ENCODE assay signal across 22 cellular contexts in genomic region chr1:233389867-233390266, GRCh38.
DNase-seq lines count a peak whose midpoint lies in the region; ATAC-seq and TF ChIP-seq lines count a peak whose summit lies in the region.
"Had no signal": no experiment of that assay in that cellular context is flagged by ENCODE, and none has a peak within 500 bp of the region (broad histone marks: within the 10 kb centered on the region; RNA-seq: fewer than 3 reads in every experiment).

No MANE protein-coding gene starts in this region.

- TF ChIP-seq CTCF in OCI-LY3 (IDR thresholded peaks at IDR 0.05; ENCODE audit: low read depth, low read length) (peak; percentile 13; the same call in 1 of the 2 replicates), nephron (IDR thresholded peaks at IDR 0.05; ENCODE audit: unreplicated experiment in 3 of 3) (no peak)

- peak overlapping the region in 2 of 3 experiments; percentile 7 to 38 for H3K27ac Mint-ChIP-seq in nephron
- H3K27ac Mint-ChIP-seq in activated CD8-positive, alpha-beta T cell treated with anti-CD3 and anti-CD28 coated beads, Interleukin-2, amount 10 ng/mL, durations not matched to agents 7 days and 5 days = no peak overlapping the region
- H3K27ac Mint-ChIP-seq: HFFc6; T-helper 1 cell treated with Interleukin-12 subunit alpha and Interleukin-12 subunit beta and Interleukin-4 antibody, amounts not matched to agents 30 μg/mL and 1 μg/mL, for 36 hours had no signal

- no peaks in the 10 kb centered on the region for H4K20me1 ChIP-seq in OCI-LY3 (ENCODE audit: insufficient read depth, low read length)

- no peak overlapping the region for H2AFZ ChIP-seq in OCI-LY3 (ENCODE audit: low read depth, low read length)
- H2AFZ ChIP-seq: PC-9 had no signal

- peaks cover 6% of the 10 kb centered on the region for H3K27me3 Mint-ChIP-seq in nephron (ENCODE audit: low read depth)
- peaks cover 24% of the 10 kb centered on the region for H3K27me3 Mint-ChIP-seq in activated CD8-positive, alpha-beta T cell treated with anti-CD3 and anti-CD28 coated beads, Interleukin-2, amount 10 ng/mL, durations not matched to agents 7 days and 5 days (ENCODE audit: low read depth)

- ATAC-seq in left cardiac atrium = no peak
- ATAC-seq in activated CD8-positive, alpha-beta T cell treated with anti-CD3 and anti-CD28 coated beads, Interleukin-2, amount 10 ng/mL, durations not matched to agents 7 days and 5 days = no peak
- ATAC-seq: HepG2 had no signal

- no peak overlapping the region for H3K4me2 ChIP-seq in OCI-LY3 (ENCODE audit: low read length)
- H3K4me2 ChIP-seq: PC-9 had no signal

- H3K4me1 ChIP-seq in OCI-LY3 (ENCODE audit: low read length) = no peaks in the 10 kb centered on the region

- H3K9ac ChIP-seq in OCI-LY3 (ENCODE audit: low read length) = no peak overlapping the region

- intact Hi-C loops in left cardiac atrium (cut with DNase I) = no loop called here

- peak; percentile 50 for DNase-seq in NCI-H146 (lab: John Stamatoyannopoulos, UW)
- no peak for DNase-seq in NCI-H146 treated with DMSO at 0.1 percent for 48 hours (lab: John Stamatoyannopoulos, UW; ENCODE audit: unreplicated experiment)
- peak; percentile 66 for DNase-seq in NCI-H1694 treated with DMSO at 0.1 percent for 48 hours (lab: John Stamatoyannopoulos, UW)
- DNase-seq in left cardiac atrium = no peak
- no peak for DNase-seq in activated CD8-positive, alpha-beta T cell treated with anti-CD3 and anti-CD28 coated beads, Interleukin-2, amount 10 ng/mL, durations not matched to agents 7 days and 5 days
- no peak for DNase-seq in NOMO-1 (lab: John Stamatoyannopoulos, UW; ENCODE audit: unreplicated experiment in 2 of 2)
- DNase-seq: AML-193, DND-41, HFFc6, KG1, NCI-H2081, NCI-H226, NCI-H526 treated with DMSO at 0.1 percent for 48 hours, PC-9, SIG-M5 had no signal

- POLR2A ChIA-PET in activated CD8-positive, alpha-beta T cell treated with anti-CD3 and anti-CD28 coated beads, Interleukin-2, amount 10 ng/mL, durations not matched to agents 7 days and 5 days (lab: Charles Lee) = no interaction called here

- no peak overlapping the region for H3K4me3 Mint-ChIP-seq in nephron
- no peak overlapping the region for H3K4me3 Mint-ChIP-seq in activated CD8-positive, alpha-beta T cell treated with anti-CD3 and anti-CD28 coated beads, Interleukin-2, amount 10 ng/mL, durations not matched to agents 7 days and 5 days
- H3K4me3 Mint-ChIP-seq: HFFc6; T-helper 1 cell treated with Interleukin-12 subunit alpha and Interleukin-12 subunit beta and Interleukin-4 antibody, amounts not matched to agents 30 μg/mL and 1 μg/mL, for 36 hours had no signal

- H3K27ac ChIP-seq in OCI-LY3 (ENCODE audit: low read length) = no peak overlapping the region
- H3K27ac ChIP-seq: 22Rv1, C4-2B, PC-9, RWPE1 had no signal

- peaks cover 30% of the 10 kb centered on the region for H3K27me3 ChIP-seq in OCI-LY3 (ENCODE audit: low read depth, low read length)

- H3K9me3 ChIP-seq in OCI-LY3 (ENCODE audit: insufficient read depth, low read length) = no peaks in the 10 kb centered on the region

- H3K36me3 Mint-ChIP-seq in nephron (ENCODE audit: low read depth) = no peaks in the 10 kb centered on the region
- no peaks in the 10 kb centered on the region for H3K36me3 Mint-ChIP-seq in activated CD8-positive, alpha-beta T cell treated with anti-CD3 and anti-CD28 coated beads, Interleukin-2, amount 10 ng/mL, durations not matched to agents 7 days and 5 days (ENCODE audit: low read depth)

- no peaks in the 10 kb centered on the region for H3K36me3 ChIP-seq in OCI-LY3 (replicated peaks; ENCODE audit: low read depth, low read length)

- no peaks in the 10 kb centered on the region for H3K79me2 ChIP-seq in OCI-LY3 (ENCODE audit: low read length)

- no peak overlapping the region for H3K4me3 ChIP-seq in OCI-LY3 (ENCODE audit: low read length)
- H3K4me3 ChIP-seq: PC-9 had no signal

- H3K9me3 Mint-ChIP-seq in nephron = peaks cover 11% of the 10 kb centered on the region
- H3K9me3 Mint-ChIP-seq in activated CD8-positive, alpha-beta T cell treated with anti-CD3 and anti-CD28 coated beads, Interleukin-2, amount 10 ng/mL, durations not matched to agents 7 days and 5 days (ENCODE audit: insufficient read depth) = no peaks in the 10 kb centered on the region
- H3K9me3 Mint-ChIP-seq: HFFc6; T-helper 1 cell treated with Interleukin-12 subunit alpha and Interleukin-12 subunit beta and Interleukin-4 antibody, amounts not matched to agents 30 μg/mL and 1 μg/mL, for 36 hours had no signal

- CTCF ChIA-PET in activated CD8-positive, alpha-beta T cell treated with anti-CD3 and anti-CD28 coated beads, Interleukin-2, amount 10 ng/mL, durations not matched to agents 7 days and 5 days (lab: Charles Lee) = no interaction called here

- H3K4me1 Mint-ChIP-seq in nephron = peaks cover 11% of the 10 kb centered on the region
- no peaks in the 10 kb centered on the region for H3K4me1 Mint-ChIP-seq in activated CD8-positive, alpha-beta T cell treated with anti-CD3 and anti-CD28 coated beads, Interleukin-2, amount 10 ng/mL, durations not matched to agents 7 days and 5 days (ENCODE audit: low read depth)

Comparison
In these comparisons a context has a peak if more than half of its experiments do, and no peak if none do; other contexts are left out.
1. DNase-seq: peak in NCI-H146 (single experiment) and NCI-H1694 treated with DMSO at 0.1 percent for 48 hours (single experiment); none in NCI-H146 treated with DMSO at 0.1 percent for 48 hours (single experiment), left cardiac atrium (single experiment), activated CD8-positive, alpha-beta T cell treated with anti-CD3 and anti-CD28 coated beads, Interleukin-2, amount 10 ng/mL, durations not matched to agents 7 days and 5 days (single experiment) and NOMO-1 (0 of 2).